ENCODE assay signal across 19 cellular contexts in genomic region chr3:121491683-121492082, GRCh38. TPM values are rescaled to one million over a fixed set of nuclear protein-coding genes. Genes with fewer than 3 reads are reported as not detected.
DNase-seq lines count a peak whose midpoint lies in the region; ATAC-seq and TF ChIP-seq lines count a peak whose summit lies in the region.
"Had no signal": no experiment of that assay in that cellular context is flagged by ENCODE, and none has a peak within 500 bp of the region (broad histone marks: within the 10 kb centered on the region; RNA-seq: fewer than 3 reads in every experiment).

No MANE protein-coding gene starts in this region.

- peaks cover 3% of the 10 kb centered on the region for H3K27me3 Mint-ChIP-seq in GM23338 (ENCODE audit: insufficient read depth, low read depth, poor library complexity)
- H3K27me3 Mint-ChIP-seq: B cell; CD4-positive, alpha-beta T cell had no signal

- no peak overlapping the region for H3K27ac ChIP-seq in GM23338 (ENCODE audit: low read depth)
- no peak overlapping the region for H3K27ac ChIP-seq in mesendoderm (ENCODE audit: low read depth, low read length)
- H3K27ac ChIP-seq: 22Rv1; A549; BLaER1 treated with 17β-estradiol and CSF1 and Interleukin-3, amounts not matched to agents 10 nM and 100 nM; C4-2B had no signal

- no peaks in the 10 kb centered on the region for H3K27me3 ChIP-seq in GM23338 (ENCODE audit: insufficient read depth)
- no peaks in the 10 kb centered on the region for H3K27me3 ChIP-seq in mesendoderm (ENCODE audit: insufficient read depth, low read length, poor library complexity)
- H3K27me3 ChIP-seq: BLaER1 treated with 17β-estradiol and CSF1 and Interleukin-3, amounts not matched to agents 10 nM and 100 nM had no signal

- no peak overlapping the region for H4K8ac ChIP-seq in mesendoderm (ENCODE audit: low read depth, low read length)

- H3K4me3 ChIP-seq in GM23338 (no peak overlapping the region), choroid plexus epithelial cell (ENCODE audit: low read depth, low read length) (no peak overlapping the region), mesendoderm (ENCODE audit: low read length) (no peak overlapping the region)
- H3K4me3 ChIP-seq: A549; BLaER1 treated with 17β-estradiol and CSF1 and Interleukin-3, amounts not matched to agents 10 nM and 100 nM had no signal

- ATAC-seq in GM23338 (no peak), GM18868 (IDR thresholded peaks at IDR 0.05; ENCODE audit: unreplicated experiment) (no peak), HG02852 (IDR thresholded peaks at IDR 0.05; ENCODE audit: unreplicated experiment) (no peak)
- ATAC-seq: A549; CD8-positive, alpha-beta T cell had no signal

- no peak overlapping the region for H3K18ac ChIP-seq in mesendoderm (ENCODE audit: low read length)

- H3K4me3 Mint-ChIP-seq in GM23338 = no peak overlapping the region
- H3K4me3 Mint-ChIP-seq: B cell; CD4-positive, alpha-beta T cell; CD8-positive, alpha-beta T cell had no signal

- H3K9me2 ChIP-seq in GM23338 (ENCODE audit: insufficient read depth) = no peaks in the 10 kb centered on the region

- H3K27ac Mint-ChIP-seq in GM23338 = no peak overlapping the region; the same call in 1 of the 2 replicates
- H3K27ac Mint-ChIP-seq: B cell; CD4-positive, alpha-beta T cell; CD8-positive, alpha-beta T cell had no signal

- no peaks in the 10 kb centered on the region for H3K79me1 ChIP-seq in mesendoderm (ENCODE audit: low read length)

- H3K4me1 Mint-ChIP-seq in GM23338 = no peaks in the 10 kb centered on the region
- H3K4me1 Mint-ChIP-seq: B cell had no signal

- WGBS in mesendoderm (ENCODE audit: extremely low coverage, insufficient coverage, low lambda C conversion rate) = no CpG with 5 or more reads among the region's 7 CpGs

- H3K4me1 ChIP-seq in GM23338 (ENCODE audit: insufficient read depth) = no peaks in the 10 kb centered on the region
- no peaks in the 10 kb centered on the region for H3K4me1 ChIP-seq in mesendoderm (ENCODE audit: control insufficient read depth, low read depth, low read length)
- H3K4me1 ChIP-seq: A549; BLaER1 treated with 17β-estradiol and CSF1 and Interleukin-3, amounts not matched to agents 10 nM and 100 nM had no signal

- peak; percentile 4 for DNase-seq in GM23338 (ENCODE audit: low spot score)
- DNase-seq in choroid plexus epithelial cell (ENCODE audit: low read depth) = peak; percentile 66
- peak; percentile 3 for DNase-seq in mesendoderm
- DNase-seq in retina = peak; percentile 9
- DNase-seq in NCI-H2107 (lab: John Stamatoyannopoulos, UW) = no peak
- DNase-seq: AML-193; Caco-2; Calu3; CD4-positive, alpha-beta T cell; CD8-positive, alpha-beta T cell; DMS79 treated with DMSO at 0.1 percent for 48 hours; GF-D8 had no signal

- H3K4me2 ChIP-seq in GM23338 (no peak overlapping the region), mesendoderm (ENCODE audit: low read length) (no peak overlapping the region)
- H3K4me2 ChIP-seq: A549; BLaER1 treated with 17β-estradiol and CSF1 and Interleukin-3, amounts not matched to agents 10 nM and 100 nM had no signal

- peaks cover 11% of the 10 kb centered on the region; the same call in 1 of the 2 replicates for H3F3A ChIP-seq in GM23338 (replicated peaks; ENCODE audit: low read depth)

- peaks cover 72% of the 10 kb centered on the region for H3K36me3 Mint-ChIP-seq in GM23338 (ENCODE audit: low read depth)
- H3K36me3 Mint-ChIP-seq: CD8-positive, alpha-beta T cell had no signal

- H3K79me2 ChIP-seq in GM23338 (replicated peaks; ENCODE audit: insufficient read depth) = no peaks in the 10 kb centered on the region
- H3K79me2 ChIP-seq in mesendoderm (ENCODE audit: control insufficient read depth, insufficient read depth, low read length) = no peaks in the 10 kb centered on the region

- no peak overlapping the region for H2BK120ac ChIP-seq in mesendoderm (ENCODE audit: low read depth, low read length)

- no peak overlapping the region for H2AK5ac ChIP-seq in mesendoderm (ENCODE audit: low read length)

- no peak overlapping the region for H3K4ac ChIP-seq in mesendoderm (ENCODE audit: low read depth, low read length)

- H2BK15ac ChIP-seq in mesendoderm (replicated peaks; ENCODE audit: low read depth) = no peak overlapping the region

- no peak overlapping the region for H2BK5ac ChIP-seq in mesendoderm (ENCODE audit: low read length)

- H3K23ac ChIP-seq in mesendoderm (ENCODE audit: low read length) = no peak overlapping the region

- no peak overlapping the region for H3K56ac ChIP-seq in mesendoderm (ENCODE audit: low read length)

- H3K9ac ChIP-seq in mesendoderm (ENCODE audit: low read length) = no peak overlapping the region
- H3K9ac ChIP-seq: BLaER1 treated with 17β-estradiol and CSF1 and Interleukin-3, amounts not matched to agents 10 nM and 100 nM had no signal

- no peaks in the 10 kb centered on the region for H3K9me3 Mint-ChIP-seq in GM23338
- H3K9me3 Mint-ChIP-seq: CD4-positive, alpha-beta T cell; CD8-positive, alpha-beta T cell had no signal

- peaks cover 29% of the 10 kb centered on the region for H3K36me3 ChIP-seq in GM23338 (ENCODE audit: insufficient read depth)
- no peaks in the 10 kb centered on the region for H3K36me3 ChIP-seq in mesendoderm (ENCODE audit: control insufficient read depth, insufficient read depth, low read length)

- H4K20me1 ChIP-seq in GM23338 (replicated peaks; ENCODE audit: insufficient read depth) = no peaks in the 10 kb centered on the region
- H4K20me1 ChIP-seq: BLaER1 treated with 17β-estradiol and CSF1 and Interleukin-3, amounts not matched to agents 10 nM and 100 nM had no signal

- no peak overlapping the region for H4K5ac ChIP-seq in mesendoderm (ENCODE audit: low read length)

- TF ChIP-seq CTCF in GM23338 (conservative IDR thresholded peaks at IDR 0.05; ENCODE audit: low read depth in 2 of 2) = no peak
- no peak for TF ChIP-seq CTCF in choroid plexus epithelial cell (conservative IDR thresholded peaks at IDR 0.05; ENCODE audit: low read depth, low read length)

- H2AFZ ChIP-seq in GM23338 = no peak overlapping the region

TF ChIP-seq in GM23338, 12 proteins besides CTCF, POLR2A, EP300 and RAD21 (continues in another document):
- TF ChIP-seq POLR2AphosphoS5 (IDR thresholded peaks at IDR 0.05; ENCODE audit: low read depth) = no peak
- no peak for TF ChIP-seq CREB1 (CRISPR knock-in tag; IDR thresholded peaks at IDR 0.05; ENCODE audit: low read depth)
- TF ChIP-seq ZNF331 (CRISPR knock-in tag; IDR thresholded peaks at IDR 0.05; ENCODE audit: low read depth) = no peak
- no peak for TF ChIP-seq ZNF114 (CRISPR knock-in tag; IDR thresholded peaks at IDR 0.05)
- no peak for TF ChIP-seq NANOG (IDR thresholded peaks at IDR 0.05; ENCODE audit: borderline replicate concordance)

RNA-seq across cellular contexts. Expression of gene POLQ, which starts 54.1 kb away (rescaled TPM):
- total RNA-seq in GM23338 (2014; rRNA removed; shearing (Covaris generic)) = 14.7 and 20.6 TPM in 2 replicates
- 4.5 and 6.9 TPM in 2 replicates for polyA plus RNA-seq in GM23338 (2016; fragmentation: Nextera tagmentation; extraction: Ambion mirVana)
- 4.6 TPM for polyA plus RNA-seq in mesendoderm (2013, experiment 1 of 2)
- 4.7 TPM for polyA plus RNA-seq in mesendoderm (2013, experiment 2 of 2)
